In genomic region chr9:89815903-89816573, GRCh38 we compare ENCODE assay signal across 9 cellular contexts.
DNase-seq lines count a peak whose midpoint lies in the region; ATAC-seq, FAIRE-seq and TF ChIP-seq lines count a peak whose summit lies in the region.
"Had no signal": no experiment of that assay in that cellular context is flagged by ENCODE, and none has a peak within 500 bp of the region (broad histone marks: within the 10 kb centered on the region; RNA-seq: fewer than 3 reads in every experiment).

No MANE protein-coding gene starts in this region.

- H3K4me1 Mint-ChIP-seq in effector memory CD8-positive, alpha-beta T cell (ENCODE audit: low read depth in 2 of 2), result peaks cover 0 to under 1% of the 10 kb centered on the region in 2 donors

- no peaks in the 10 kb centered on the region for H3K36me3 Mint-ChIP-seq in effector memory CD8-positive, alpha-beta T cell (ENCODE audit: insufficient read depth)

- no peaks in the 10 kb centered on the region for H3K9me3 Mint-ChIP-seq in effector memory CD8-positive, alpha-beta T cell

- H3K9me3 ChIP-seq in HepG2 (ENCODE audit: low read length), result no peaks in the 10 kb centered on the region

- no peak for TF ChIP-seq EP300 in HepG2 (IDR thresholded peaks at IDR 0.05; ENCODE audit: low read depth in 2 of 2, low read length in 2 of 2)
- TF ChIP-seq EP300 in HepG2 (CRISPR knock-in tag; IDR thresholded peaks at IDR 0.05; ENCODE audit: borderline replicate concordance), result no peak

- peak; percentile 80 for FAIRE-seq in GM19239 (lab: Jason Lieb, UNC)
- no peak for FAIRE-seq in HepG2 (lab: Jason Lieb, UNC)

- CTCF ChIA-PET in HepG2 (lab: Yijun Ruan, JAX; ENCODE audit: low intra/inter-chr PET ratio, low total read pairs), result no interaction called here

- H3K36me3 ChIP-seq in HepG2 (replicated peaks in 1 of 2; ENCODE audit: control insufficient read depth in 1 of 2, insufficient read depth in 2 of 2, low read length in 2 of 2), result no peaks in the 10 kb centered on the region

- H2AFZ ChIP-seq in HepG2 (ENCODE audit: low read length), result no peak overlapping the region

- no peak overlapping the region for H3K4me3 Mint-ChIP-seq in effector memory CD8-positive, alpha-beta T cell

- H3K9ac ChIP-seq in HepG2 (ENCODE audit: insufficient read depth, low read depth, low read length), result no peak overlapping the region

- H3K27ac Mint-ChIP-seq in effector memory CD8-positive, alpha-beta T cell, result no peak overlapping the region

- intact Hi-C loops in HepG2 (cut with micrococcal nuclease; ENCODE audit: unreplicated experiment), result no loop called here

- WGBS in HepG2 (ENCODE audit: low lambda C conversion rate), result 63% methylated on average over 8 of the region's 10 CpGs

- no peak overlapping the region for H3K4me3 ChIP-seq in AG10803 (ENCODE audit: low read length)
- no peak overlapping the region for H3K4me3 ChIP-seq in HepG2 (replicated peaks in 1 of 3; ENCODE audit: insufficient read depth in 1 of 3, low read depth in 2 of 3, low read length in 3 of 3)
- H3K4me3 ChIP-seq: lung had no signal

- H3K27ac ChIP-seq in HepG2 (ENCODE audit: extremely low read length, insufficient read depth, low read length), result no peak overlapping the region

- no TSS peak for BruUV-seq in HepG2 (replicated peaks; lab: Mats Ljungman, UMichigan)

- POLR2A ChIA-PET in HepG2 (lab: Yijun Ruan, JAX), result no interaction called here

- H4K20me1 ChIP-seq in HepG2 (ENCODE audit: insufficient read depth, low read length), result 0 out of 2 replicates have a peak, but pooled peaks cover 3% of the 10 kb centered on the region

- H3K79me2 ChIP-seq in HepG2 (ENCODE audit: insufficient read depth, low read length), result no peaks in the 10 kb centered on the region

- TF ChIP-seq RAD21 in HepG2 (CRISPR knock-in tag; IDR thresholded peaks at IDR 0.05), result no peak

- peaks cover 1 to 5% of the 10 kb centered on the region in 2 experiments; a peak in 2 of 5 replicates for H3K27me3 ChIP-seq in HepG2 (ENCODE audit: control insufficient read depth in 1 of 2, insufficient read depth in 2 of 2, low read length in 2 of 2)

- no peak for TF ChIP-seq POLR2A in erythroblast (IDR thresholded peaks at IDR 0.05; ENCODE audit: low read length)
- no peak for TF ChIP-seq POLR2A in HepG2 (IDR thresholded peaks at IDR 0.05; ENCODE audit: insufficient read depth in 1 of 2, low read depth in 2 of 2, low read length in 2 of 2)

- in situ Hi-C loops in HepG2 (cut with HindIII; ENCODE audit: extremely low pct_ligation_motif_present, low pct_unique_long_range_greater_than_20kb), result no loop called here

- no peaks in the 10 kb centered on the region for H3K4me1 ChIP-seq in HepG2 (ENCODE audit: insufficient read depth, low read length)

- TF ChIP-seq CTCF in AG10803 (conservative IDR thresholded peaks at IDR 0.05; ENCODE audit: low read length), result no peak
- no peak for TF ChIP-seq CTCF in HepG2 (CRISPR knock-in tag; IDR thresholded peaks at IDR 0.05)

- peak; percentile 74 for ATAC-seq in HG03039 (IDR thresholded peaks at IDR 0.05; ENCODE audit: unreplicated experiment)
- ATAC-seq in effector memory CD8-positive, alpha-beta T cell (replicated peaks), result peak; percentile 58
- no peak for ATAC-seq in HepG2

- no peak overlapping the region for H3K4me2 ChIP-seq in HepG2 (ENCODE audit: low read depth, low read length)

- peak; percentile 17 for DNase-seq in AG10803 (ENCODE audit: low read depth)
- peak; percentile 40 for DNase-seq in GM19239 (ENCODE audit: insufficient read length, low spot score)
- no peak for DNase-seq in effector memory CD8-positive, alpha-beta T cell
- no peak for DNase-seq in erythroblast (lab: John Stamatoyannopoulos, UW)
- no peak for DNase-seq in GDM1 (lab: John Stamatoyannopoulos, UW)
- DNase-seq in EL, result no peak
- no peak for DNase-seq in HepG2 (ENCODE audit: low spot score)

- peaks cover 32 to 43% of the 10 kb centered on the region in 2 donors for H3K27me3 Mint-ChIP-seq in effector memory CD8-positive, alpha-beta T cell

TF ChIP-seq in HepG2, 621 proteins besides CTCF, POLR2A, EP300 and RAD21:
- no peak for TF ChIP-seq SIX4 (CRISPR knock-in tag; IDR thresholded peaks at IDR 0.05)
- no peak for TF ChIP-seq IRF2 (CRISPR knock-in tag; IDR thresholded peaks at IDR 0.05)
- no peak for TF ChIP-seq MED1 (CRISPR knock-in tag; IDR thresholded peaks at IDR 0.05)
- TF ChIP-seq ZNF609 (CRISPR knock-in tag; IDR thresholded peaks at IDR 0.05; ENCODE audit: borderline replicate concordance), result no peak
- TF ChIP-seq MIXL1 (CRISPR knock-in tag; IDR thresholded peaks at IDR 0.05), result no peak
- no peak for TF ChIP-seq KDM6A (CRISPR knock-in tag; IDR thresholded peaks at IDR 0.05; ENCODE audit: low read depth)
- TF ChIP-seq ZNF350 (CRISPR knock-in tag; IDR thresholded peaks at IDR 0.05; ENCODE audit: borderline replicate concordance, low read depth), result no peak
- no peak for TF ChIP-seq ZNF547 (CRISPR knock-in tag; IDR thresholded peaks at IDR 0.05)
- TF ChIP-seq NCOA5 (CRISPR knock-in tag; IDR thresholded peaks at IDR 0.05), result no peak
- no peak for TF ChIP-seq ZSCAN31 (CRISPR knock-in tag; IDR thresholded peaks at IDR 0.05; ENCODE audit: low read depth)
- no peak for TF ChIP-seq FOXM1 (CRISPR knock-in tag; IDR thresholded peaks at IDR 0.05)
- no peak for TF ChIP-seq CEBPZ (IDR thresholded peaks at IDR 0.05; ENCODE audit: low read length)
- TF ChIP-seq ESRRA (CRISPR knock-in tag; IDR thresholded peaks at IDR 0.05; ENCODE audit: low read depth), result no peak
- TF ChIP-seq HHEX (CRISPR knock-in tag; IDR thresholded peaks at IDR 0.05), result no peak
- TF ChIP-seq STAG1 (CRISPR knock-in tag; IDR thresholded peaks at IDR 0.05), result no peak
- TF ChIP-seq ZC3H4 (CRISPR knock-in tag; IDR thresholded peaks at IDR 0.05; ENCODE audit: borderline replicate concordance), result no peak
- no peak for TF ChIP-seq ZNF225 (CRISPR knock-in tag; IDR thresholded peaks at IDR 0.05)
- TF ChIP-seq ZNF296 (CRISPR knock-in tag; conservative IDR thresholded peaks at IDR 0.05), result no peak

Comparison
In these comparisons a context has a peak if more than half of its experiments do, and no peak if none do; other contexts are left out.
1. DNase-seq: peak in AG10803 (single experiment) and GM19239 (single experiment); none in effector memory CD8-positive, alpha-beta T cell (0 of 3), erythroblast (0 of 2), GDM1 (single experiment), EL (single experiment) and HepG2 (single experiment).